Comparison of ENCODE assay signal across 29 cellular contexts in the genomic region with DNA sequence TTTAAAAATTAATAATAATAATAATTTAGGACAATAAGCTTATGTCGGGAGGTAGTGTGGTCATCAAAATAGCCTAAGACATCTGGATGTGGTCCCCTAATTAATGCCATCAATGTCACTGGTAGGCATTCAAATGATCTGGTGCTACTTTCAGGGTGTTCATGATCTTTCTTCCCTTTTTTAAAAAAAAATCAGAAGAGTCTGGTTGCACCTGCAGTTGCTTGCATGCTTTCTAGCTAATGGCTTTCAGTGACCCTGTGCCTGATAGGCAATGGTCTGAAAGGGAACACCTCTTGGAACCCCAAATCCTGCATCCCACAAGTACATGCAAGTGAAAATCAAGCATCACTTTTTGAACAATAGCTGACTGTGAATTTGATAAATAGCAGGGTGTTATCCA.
"Had no signal": no experiment of that assay in that cellular context is flagged by ENCODE, and none has a peak within 500 bp of the region (broad histone marks: within the 10 kb centered on the region; RNA-seq: fewer than 3 reads in every experiment).

No MANE protein-coding gene starts in this region.

- H3K36me3 Mint-ChIP-seq: immature natural killer cell, mesothelial cell of epicardium, naive B cell, natural killer cell had no signal

- ATAC-seq: left colon, left lung, lower lobe of right lung, right cardiac atrium, sciatic nerve, upper lobe of right lung had no signal

- H3K27ac ChIP-seq: left lung, lower lobe of right lung, ovary, skin epidermis, suprapubic skin, thoracic aorta, tibial artery, upper lobe of right lung had no signal

- H3K9me3 Mint-ChIP-seq: immature natural killer cell; mesothelial cell of epicardium; naive B cell; natural killer cell; nephron progenitor cell; stimulated activated naive CD8-positive, alpha-beta T cell treated with anti-CD3 and anti-CD28 coated beads, Interleukin-15, Interleukin-2, amounts not matched to agents 100 ng/mL and 50 ng/mL, for 24 hours had no signal

- H3K4me3 ChIP-seq: left lung, lower lobe of right lung, ovary, skin epidermis, suprapubic skin, thoracic aorta, tibial artery, upper lobe of right lung had no signal

- FAIRE-seq: islet of Langerhans, kidney, urothelium cell line had no signal

- H3K4me1 ChIP-seq: left lung, lower lobe of right lung, suprapubic skin, tibial artery, upper lobe of right lung had no signal

- H3K4me1 Mint-ChIP-seq: immature natural killer cell, naive B cell, natural killer cell had no signal

- H3K27me3 ChIP-seq: ovary, upper lobe of right lung had no signal

- H3K27me3 Mint-ChIP-seq: progenitor cell of endocrine pancreas had no signal

- H3K9me3 ChIP-seq: left lung, lower lobe of right lung, ovary, suprapubic skin, thoracic aorta, tibial artery, upper lobe of right lung had no signal

- DNase-seq: hypothalamus; immature natural killer cell; kidney; left colon; left lung; lower lobe of right lung; mammary epithelial cell; mesendoderm; naive B cell; natural killer cell; nephron progenitor cell; ovary; right cardiac atrium; stimulated activated CD4-positive, alpha-beta T cell treated with anti-CD3 and anti-CD28 coated beads, Interleukin-12 subunit alpha, Interleukin-12 subunit beta, amount 100 ng/mL, for 4 hours; stimulated activated CD4-positive, alpha-beta T cell treated with anti-CD3 and anti-CD28 coated beads, Interleukin-15, amount 100 ng/mL, for 24 hours; stimulated activated CD4-positive, alpha-beta T cell treated with anti-CD3 and anti-CD28 coated beads, Interleukin-2, amount 100 ng/mL, for 24 hours; stimulated activated CD4-positive, alpha-beta T cell treated with anti-CD3 and anti-CD28 coated beads, Interleukin-4, amount 100 ng/mL, for 1 hour; tibial artery; trophoblast cell; upper lobe of right lung had no signal

- H3K27ac Mint-ChIP-seq: immature natural killer cell; mesothelial cell of epicardium; naive B cell; natural killer cell; nephron progenitor cell; progenitor cell of endocrine pancreas; stimulated activated naive CD8-positive, alpha-beta T cell treated with anti-CD3 and anti-CD28 coated beads, Interleukin-15, Interleukin-2, amounts not matched to agents 100 ng/mL and 50 ng/mL, for 24 hours had no signal

- H3K4me3 Mint-ChIP-seq: immature natural killer cell; mesothelial cell of epicardium; naive B cell; natural killer cell; nephron progenitor cell; stimulated activated naive CD8-positive, alpha-beta T cell treated with anti-CD3 and anti-CD28 coated beads, Interleukin-15, Interleukin-2, amounts not matched to agents 100 ng/mL and 50 ng/mL, for 24 hours had no signal

- H3K36me3 ChIP-seq: left lung, lower lobe of right lung, ovary, suprapubic skin, thoracic aorta, tibial artery, upper lobe of right lung had no signal
